13 cellular contexts compared by ENCODE assay signal in the genomic region with DNA sequence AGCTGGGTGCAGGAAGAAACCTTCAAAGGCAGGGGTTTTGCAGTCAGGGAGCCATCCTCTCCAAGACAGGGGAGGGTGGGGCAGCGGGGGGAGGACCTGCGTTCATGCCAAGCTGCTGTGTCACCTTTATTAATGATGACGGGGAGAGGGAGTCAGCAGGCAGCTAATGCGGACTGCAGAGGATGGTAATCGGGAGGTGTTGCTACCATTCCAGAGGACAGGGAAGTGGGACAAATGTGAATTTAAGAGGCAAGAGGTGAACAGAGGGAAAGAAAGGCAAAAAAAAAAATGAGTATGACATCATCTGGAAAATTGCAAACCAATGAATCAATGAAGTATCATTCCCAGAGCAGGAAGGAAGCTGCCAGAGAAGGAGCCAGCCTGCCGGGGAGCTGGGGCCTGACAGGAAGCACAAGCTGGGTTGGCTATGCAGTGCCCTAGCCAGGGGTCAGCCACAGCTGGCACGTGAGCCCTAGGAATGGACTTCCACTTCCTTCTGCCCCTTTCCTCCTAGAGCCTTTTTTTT. TPM values are rescaled to one million over a fixed set of nuclear protein-coding genes. Genes with fewer than 3 reads are reported as not detected.
DNase-seq lines count a peak whose midpoint lies in the region; ATAC-seq and TF ChIP-seq lines count a peak whose summit lies in the region.
"Had no signal": no experiment of that assay in that cellular context is flagged by ENCODE, and none has a peak within 500 bp of the region (broad histone marks: within the 10 kb centered on the region; RNA-seq: fewer than 3 reads in every experiment).

No MANE protein-coding gene starts in this region.

- ATAC-seq in GM18505 (IDR thresholded peaks at IDR 0.05; ENCODE audit: unreplicated experiment): no peak
- no peak for ATAC-seq in activated T-cell treated with anti-CD3 and anti-CD28 coated beads, Interleukin-2, amount 50 U/mL, for 4 hours

- TF ChIP-seq POLR2A in GM18505 (IDR thresholded peaks at IDR 0.05; ENCODE audit: borderline replicate concordance, extremely low read depth, insufficient read depth, insufficient read length): no peak

- in situ Hi-C loops in astrocyte of the spinal cord (cut with HindIII; ENCODE audit: low sequenced_read_pairs): no loop called here

- H3K36me3 Mint-ChIP-seq in activated T-cell treated with anti-CD3 and anti-CD28 coated beads, Interleukin-2, amount 50 U/mL, for 4 hours (ENCODE audit: insufficient read depth): peaks cover 15% of the 10 kb centered on the region

- H3K27me3 Mint-ChIP-seq in activated T-cell treated with anti-CD3 and anti-CD28 coated beads, Interleukin-2, amount 50 U/mL, for 4 hours (ENCODE audit: low read depth): no peaks in the 10 kb centered on the region
- H3K27me3 Mint-ChIP-seq: stimulated activated naive CD8-positive, alpha-beta T cell treated with anti-CD3 and anti-CD28 coated beads, Interleukin-15, Interleukin-2, amounts not matched to agents 100 ng/mL and 50 ng/mL, for 24 hours had no signal

- DNase-seq in 8988T: peak; percentile 59
- DNase-seq in HPDE6-E6E7 (ENCODE audit: extremely low spot score): peak; percentile 83
- DNase-seq in astrocyte of the spinal cord (ENCODE audit: low read depth, low spot score): peak; percentile 77
- peak; percentile 98 for DNase-seq in kidney tubule cell (ENCODE audit: low spot score)
- DNase-seq in stimulated activated naive CD4-positive, alpha-beta T cell treated with Interleukin-2 at 50 U/mL for 16 hours (lab: John Stamatoyannopoulos, UW): no peak
- no peak for DNase-seq in SIG-M5 (lab: John Stamatoyannopoulos, UW)
- DNase-seq in activated T-cell treated with anti-CD3 and anti-CD28 coated beads, Interleukin-2, amount 50 U/mL, for 4 hours: no peak
- DNase-seq: MM.1S, pancreas had no signal

- no peak overlapping the region for H3K4me3 Mint-ChIP-seq in activated T-cell treated with anti-CD3 and anti-CD28 coated beads, Interleukin-2, amount 50 U/mL, for 4 hours
- H3K4me3 Mint-ChIP-seq: stimulated activated naive CD8-positive, alpha-beta T cell treated with anti-CD3 and anti-CD28 coated beads, Interleukin-15, Interleukin-2, amounts not matched to agents 100 ng/mL and 50 ng/mL, for 24 hours had no signal

- peaks cover 5% of the 10 kb centered on the region for H3K4me1 Mint-ChIP-seq in activated T-cell treated with anti-CD3 and anti-CD28 coated beads, Interleukin-2, amount 50 U/mL, for 4 hours (ENCODE audit: low read depth)

- no peak for TF ChIP-seq CTCF in astrocyte of the spinal cord (IDR thresholded peaks at IDR 0.05; ENCODE audit: low read depth, low read length)

- no peaks in the 10 kb centered on the region for H3K9me3 Mint-ChIP-seq in activated T-cell treated with anti-CD3 and anti-CD28 coated beads, Interleukin-2, amount 50 U/mL, for 4 hours
- H3K9me3 Mint-ChIP-seq: stimulated activated naive CD8-positive, alpha-beta T cell treated with anti-CD3 and anti-CD28 coated beads, Interleukin-15, Interleukin-2, amounts not matched to agents 100 ng/mL and 50 ng/mL, for 24 hours had no signal

- no peak overlapping the region for H3K4me3 ChIP-seq in astrocyte of the spinal cord (ENCODE audit: low read depth, low read length)
- H3K4me3 ChIP-seq: BLaER1, pancreas, Peyer's patch had no signal

RNA-seq across cellular contexts. Expression of gene INSYN2B, which starts 9.3 kb away (rescaled TPM):
- total RNA-seq in activated T-cell treated with anti-CD3 and anti-CD28 coated beads, Interleukin-2, amount 50 U/mL, for 4 hours: not detected
- total RNA-seq: pancreas had no signal

Comparison
In these comparisons a context has a peak if more than half of its experiments do, and no peak if none do; other contexts are left out.
1. DNase-seq: peak in 8988T (single experiment), HPDE6-E6E7 (single experiment), astrocyte of the spinal cord (single experiment) and kidney tubule cell (single experiment); none in stimulated activated naive CD4-positive, alpha-beta T cell treated with Interleukin-2 at 50 U/mL for 16 hours (single experiment), SIG-M5 (single experiment) and activated T-cell treated with anti-CD3 and anti-CD28 coated beads, Interleukin-2, amount 50 U/mL, for 4 hours (single experiment).